8 cellular contexts compared by ENCODE assay signal in the genomic region with DNA sequence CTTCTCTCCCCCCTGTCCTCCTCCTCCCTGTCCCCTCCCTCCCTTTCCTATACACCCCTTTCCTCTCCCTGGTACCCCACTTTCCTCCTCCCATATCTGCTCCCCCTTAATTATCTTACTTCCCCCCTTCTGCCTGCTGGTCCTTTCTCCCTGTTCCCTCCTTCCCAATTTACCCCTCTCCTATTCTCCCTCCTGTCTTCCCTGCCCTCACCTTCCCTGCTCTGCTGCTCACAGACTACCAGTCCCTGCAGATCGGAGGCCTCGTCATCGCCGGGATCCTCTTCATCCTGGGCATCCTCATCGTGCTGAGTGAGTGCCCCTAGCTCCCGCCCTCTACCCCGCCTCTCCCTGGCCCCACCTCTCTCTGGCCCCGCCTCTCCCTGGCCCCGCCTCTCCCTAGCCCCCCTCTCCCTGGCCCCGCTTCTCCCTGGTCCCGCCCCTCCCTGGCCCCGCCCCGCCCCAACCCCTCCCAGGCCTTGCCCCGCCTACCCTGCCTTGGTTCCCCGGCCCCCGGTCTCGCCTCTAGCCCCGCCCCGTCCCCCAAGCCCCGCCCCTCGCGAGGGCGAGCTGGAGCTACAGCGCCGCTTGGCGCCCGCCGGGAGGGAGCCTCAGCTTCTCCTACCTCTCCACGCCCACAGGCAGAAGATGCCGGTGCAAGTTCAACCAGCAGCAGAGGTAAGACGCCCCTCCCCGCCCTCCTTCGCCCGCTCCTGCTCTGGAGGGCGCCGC. TPM values are rescaled to one million over a fixed set of nuclear protein-coding genes. Genes with fewer than 3 reads are reported as not detected.
DNase-seq lines count a peak whose midpoint lies in the region; ATAC-seq and TF ChIP-seq lines count a peak whose summit lies in the region.

No MANE protein-coding gene starts in this region.

- no peaks in the 10 kb centered on the region for H3K36me3 ChIP-seq in Karpas-422 (ENCODE audit: insufficient read depth, low read length)
- no peaks in the 10 kb centered on the region for H3K36me3 ChIP-seq in cardiac muscle cell
- H3K36me3 ChIP-seq in parathyroid adenoma (ENCODE audit: control insufficient read depth, insufficient read depth, low read length), result no peaks in the 10 kb centered on the region
- no peaks in the 10 kb centered on the region for H3K36me3 ChIP-seq in thymus (ENCODE audit: control insufficient read depth, insufficient read depth)

- H3K4me1 ChIP-seq in Karpas-422 (ENCODE audit: low read length) (peaks cover 18% of the 10 kb centered on the region), cardiac muscle cell (ENCODE audit: low read depth) (peaks cover 32% of the 10 kb centered on the region), parathyroid adenoma (peaks cover 4% of the 10 kb centered on the region), thymus (ENCODE audit: control insufficient read depth, insufficient read depth, low read length) (peaks cover 7% of the 10 kb centered on the region)

- peak overlapping the region; percentile 43; the same call in 1 of the 2 replicates for H2AFZ ChIP-seq in Karpas-422 (ENCODE audit: low read length)
- no peak overlapping the region for H2AFZ ChIP-seq in parathyroid adenoma

- peak; percentile 47 for TF ChIP-seq CTCF in AG10803 (conservative IDR thresholded peaks at IDR 0.05; ENCODE audit: low read length)
- TF ChIP-seq CTCF in cardiac muscle cell (IDR thresholded peaks at IDR 0.05; ENCODE audit: low read depth, low read length), result peak; percentile 45
- no peak for TF ChIP-seq CTCF in parathyroid adenoma (IDR thresholded peaks at IDR 0.05)

- H3K9me2 ChIP-seq in Karpas-422 (replicated peaks; ENCODE audit: insufficient read depth, low read length), result no peaks in the 10 kb centered on the region

- DNase-seq in AG10803 (ENCODE audit: low read depth), result peak; percentile 90
- peak; percentile 97 for DNase-seq in Karpas-422
- peak; percentile 88 for DNase-seq in SW480 (ENCODE audit: low spot score)
- DNase-seq in activated naive CD8-positive, alpha-beta T cell treated with anti-CD3 and anti-CD28 coated beads, Interleukin-2, amount 50 U/mL, for 16 hours (ENCODE audit: low read depth, low spot score), result peak; percentile 91
- DNase-seq in cardiac muscle cell (ENCODE audit: low read depth in 1 of 2, low spot score in 1 of 2), result peak; percentile 93 to 94

- H3K4me3 ChIP-seq in AG10803 (ENCODE audit: low read length), result peak overlapping the region; percentile 26
- peak overlapping the region; percentile 35; the same call in 1 of the 2 replicates for H3K4me3 ChIP-seq in Karpas-422 (ENCODE audit: low read length)
- peak overlapping the region; percentile 14 for H3K4me3 ChIP-seq in cardiac muscle cell
- H3K4me3 ChIP-seq in parathyroid adenoma (ENCODE audit: low read depth, low read length), result peak overlapping the region; percentile 34
- peak overlapping the region; percentile 6 for H3K4me3 ChIP-seq in thymus (ENCODE audit: low read length)

- H3K9ac ChIP-seq in Karpas-422 (ENCODE audit: low read length) (peak overlapping the region; percentile 29), parathyroid adenoma (no peak overlapping the region)

- H3K4me2 ChIP-seq in Karpas-422 (ENCODE audit: low read depth, low read length, poor library complexity, severe bottlenecking), result peak overlapping the region; percentile 54
- no peak overlapping the region for H3K4me2 ChIP-seq in parathyroid adenoma (ENCODE audit: low read length)

- H3K9me3 ChIP-seq in Karpas-422 (ENCODE audit: low read length) (no peaks in the 10 kb centered on the region), cardiac muscle cell (ENCODE audit: low read depth) (no peaks in the 10 kb centered on the region), parathyroid adenoma (ENCODE audit: control insufficient read depth, low read length) (no peaks in the 10 kb centered on the region), thymus (ENCODE audit: control insufficient read depth) (no peaks in the 10 kb centered on the region)

- H3K27me3 ChIP-seq in Karpas-422 (ENCODE audit: low read length), result no peaks in the 10 kb centered on the region
- peaks cover 41% of the 10 kb centered on the region for H3K27me3 ChIP-seq in cardiac muscle cell
- peaks cover 12% of the 10 kb centered on the region for H3K27me3 ChIP-seq in parathyroid adenoma (ENCODE audit: control insufficient read depth, insufficient read depth, low read length)
- H3K27me3 ChIP-seq in thymus (ENCODE audit: control insufficient read depth, insufficient read depth), result peaks cover 24% of the 10 kb centered on the region

- peak; percentile 49 for ATAC-seq in GM19395 (IDR thresholded peaks at IDR 0.05; ENCODE audit: unreplicated experiment)

- H3K27ac ChIP-seq in Karpas-422 (ENCODE audit: low read length) (no peak overlapping the region), cardiac muscle cell (no peak overlapping the region), parathyroid adenoma (peak overlapping the region; percentile 32), thymus (ENCODE audit: low read depth) (no peak overlapping the region)

- H3K79me2 ChIP-seq in Karpas-422 (ENCODE audit: low read length) (no peaks in the 10 kb centered on the region), parathyroid adenoma (no peaks in the 10 kb centered on the region)

- 1% methylated on average over 36 of the region's 36 CpGs for WGBS in thymus

- no peaks in the 10 kb centered on the region for H4K20me1 ChIP-seq in Karpas-422 (ENCODE audit: insufficient read depth, low read depth, low read length)

RNA-seq across cellular contexts. Expression of a gene that starts 2.0 kb away (rescaled TPM):
- not detected in 2 replicates for total RNA-seq in Karpas-422 (2014; rRNA removed; shearing (Covaris generic); ENCODE audit: low replicate concordance)
- total RNA-seq in cardiac muscle cell, result 2.6 and 4.5 TPM in 2 replicates
- polyA plus RNA-seq in cardiac muscle cell, result 3.5 and 5.0 TPM in 2 replicates
- polyA plus RNA-seq in thymus, result 1.9 TPM

RNA-seq across cellular contexts. Expression of a gene that starts 2.4 kb away (rescaled TPM):
- total RNA-seq in Karpas-422 (2014; rRNA removed; shearing (Covaris generic); ENCODE audit: low replicate concordance), result not detected in 2 replicates
- total RNA-seq in cardiac muscle cell, result 105 and 154 TPM in 2 replicates
- polyA plus RNA-seq in cardiac muscle cell (268 and 314 TPM in 2 replicates), thymus (17.1 TPM)

RNA-seq across cellular contexts. Expression of a gene that starts 6.2 kb away (rescaled TPM):
- 0.22 TPM in 1 of 2 replicates, not detected in the other for total RNA-seq in Karpas-422 (2014; rRNA removed; shearing (Covaris generic); ENCODE audit: low replicate concordance)
- 42.0 and 45.5 TPM in 2 replicates for total RNA-seq in cardiac muscle cell
- 26.7 and 27.5 TPM in 2 replicates for polyA plus RNA-seq in cardiac muscle cell
- 9.8 TPM for polyA plus RNA-seq in thymus

RNA-seq across cellular contexts. Expression of a gene that starts 13.5 kb away (rescaled TPM):
- 89.3 and 134 TPM in 2 replicates for total RNA-seq in Karpas-422 (2014; rRNA removed; shearing (Covaris generic); ENCODE audit: low replicate concordance)
- total RNA-seq in cardiac muscle cell, result 12.2 and 14.5 TPM in 2 replicates
- polyA plus RNA-seq in cardiac muscle cell (11.3 and 19.3 TPM in 2 replicates), thymus (136 TPM)

RNA-seq across cellular contexts. Expression of a gene that starts 25.4 kb away (rescaled TPM):
- total RNA-seq in Karpas-422 (2014; rRNA removed; shearing (Covaris generic); ENCODE audit: low replicate concordance), result not detected in 2 replicates
- not detected in 2 replicates for total RNA-seq in cardiac muscle cell
- 0.35 TPM in 1 of 2 replicates, not detected in the other for polyA plus RNA-seq in cardiac muscle cell
- polyA plus RNA-seq in thymus, result 175 TPM

Comparison
In these comparisons a context has a peak if more than half of its experiments do, and no peak if none do; other contexts are left out.
1. RNA of a gene that starts 2.4 kb away (total RNA-seq): 105 to 154 TPM in cardiac muscle cell; not detected in Karpas-422; every median in the first group is over 10 times any median in the second.
2. RNA of a gene that starts 6.2 kb away (total RNA-seq): 42.0 to 45.5 TPM in cardiac muscle cell; 0.22 TPM in Karpas-422; every median in the first group is over 10 times any median in the second.
3. Peak in every context shown above with its lines, with median percentiles within 50 percentile points of each other: DNase-seq and H3K4me3 ChIP-seq.